8 cellular contexts compared by ENCODE assay signal in genomic region chr17:64776720-64777412, GRCh38.
A peak's percentile ranks its signal among the peaks of the same experiment; 100 is the strongest.
DNase-seq lines count a peak whose midpoint lies in the region; ATAC-seq and TF ChIP-seq lines count a peak whose summit lies in the region.
"Not testable (repeated sequence)": the region's sequence is repeated elsewhere in the genome, so short reads cannot be mapped to it uniquely, and the experiment has no call there.

No MANE protein-coding gene starts in this region.

- H3K36me3 Mint-ChIP-seq in natural killer cell; stimulated activated memory B cell treated with anti-CD40 and anti-IgM and Interleukin-4, amounts not matched to agents 10 μg/mL and 1 μg/mL and 100 μg/mL, for 72 hours: not testable (repeated sequence)

- in situ Hi-C loops in HAP-1 (cut with MboI; ENCODE audit: low sequenced_read_pairs) = not testable (repeated sequence)

- peak overlapping the region; percentile 78 for H3K4me3 Mint-ChIP-seq in natural killer cell
- H3K4me3 Mint-ChIP-seq in stimulated activated memory B cell treated with anti-CD40 and anti-IgM and Interleukin-4, amounts not matched to agents 10 μg/mL and 1 μg/mL and 100 μg/mL, for 72 hours = peak overlapping the region; percentile 81

- H3K4me1 Mint-ChIP-seq in natural killer cell = peaks cover 13 to 32% of the 10 kb centered on the region in 2 donors
- peaks cover 51% of the 10 kb centered on the region for H3K4me1 Mint-ChIP-seq in stimulated activated memory B cell treated with anti-CD40 and anti-IgM and Interleukin-4, amounts not matched to agents 10 μg/mL and 1 μg/mL and 100 μg/mL, for 72 hours

- DNase-seq in DMS79 treated with DMSO at 0.1 percent for 48 hours (lab: John Stamatoyannopoulos, UW) = peak; percentile 52
- DNase-seq in HAP-1 (ENCODE audit: low spot score in 2 of 2) = peak; percentile 65 to 84
- peak; percentile 89 for DNase-seq in NAMALWA (ENCODE audit: low spot score)
- DNase-seq in SJSA1 (ENCODE audit: low read depth in 1 of 2, low spot score in 2 of 2) = peak; percentile 86 to 89
- DNase-seq in activated gamma-delta T cell treated with Interleukin-2 at 50 U/mL for 16 hours = peak; percentile 61
- peak; percentile 82 for DNase-seq in fibroblast of pulmonary artery (ENCODE audit: low read depth)
- DNase-seq in natural killer cell = peak; percentile 77

- H3K9me3 Mint-ChIP-seq in natural killer cell; stimulated activated memory B cell treated with anti-CD40 and anti-IgM and Interleukin-4, amounts not matched to agents 10 μg/mL and 1 μg/mL and 100 μg/mL, for 72 hours: not testable (repeated sequence)

- ATAC-seq in natural killer cell = peak; percentile 67 to 87 (median 68)
- ATAC-seq in stimulated activated memory B cell treated with anti-CD40 and anti-IgM and Interleukin-4, amounts not matched to agents 10 μg/mL and 1 μg/mL and 100 μg/mL, for 72 hours = peak; percentile 83

- TF ChIP-seq CTCF in fibroblast of pulmonary artery (IDR thresholded peaks at IDR 0.05; ENCODE audit: low read length, missing control alignments) = peak; percentile 67
- peak; percentile 84 for TF ChIP-seq CTCF in natural killer cell (IDR thresholded peaks at IDR 0.05)

- H3K27me3 Mint-ChIP-seq in natural killer cell (ENCODE audit: low read depth in 2 of 2); stimulated activated memory B cell treated with anti-CD40 and anti-IgM and Interleukin-4, amounts not matched to agents 10 μg/mL and 1 μg/mL and 100 μg/mL, for 72 hours: not testable (repeated sequence)

- H3K27ac Mint-ChIP-seq in natural killer cell = peak overlapping the region in 1 of 2 donors; percentile 47
- peak overlapping the region; percentile 44 for H3K27ac Mint-ChIP-seq in stimulated activated memory B cell treated with anti-CD40 and anti-IgM and Interleukin-4, amounts not matched to agents 10 μg/mL and 1 μg/mL and 100 μg/mL, for 72 hours

- intact Hi-C loops in natural killer cell (cut with micrococcal nuclease) = loop anchor here (5.0 to 10.0 kb wide), 3 partner anchors 68 to 420 kb away; no protein-coding TSS in a partner anchor

- H3K27ac ChIP-seq in SJSA1 = not testable (repeated sequence)

- H3K36me3 ChIP-seq in HAP-1 (replicated peaks); SJSA1: not testable (repeated sequence)

- H3K4me1 ChIP-seq in HAP-1 = not testable (repeated sequence)
- H3K4me1 ChIP-seq in SJSA1 (replicated peaks) = peaks cover 17% of the 10 kb centered on the region

- H3K9me3 ChIP-seq in HAP-1; SJSA1 (replicated peaks): not testable (repeated sequence)

- not testable (repeated sequence) for H3K27me3 ChIP-seq in HAP-1 (ENCODE audit: low read depth); SJSA1 (replicated peaks)

- H3K4me3 ChIP-seq in HAP-1 (peak overlapping the region; percentile 4; the same call in 1 of the 2 replicates), fibroblast of pulmonary artery (replicated peaks; ENCODE audit: low read depth, low read length) (peak overlapping the region; percentile 17)
- H3K4me3 ChIP-seq in SJSA1 = not testable (repeated sequence)
